Comparison of ENCODE assay signal across 1 cellular context in the genomic region with DNA sequence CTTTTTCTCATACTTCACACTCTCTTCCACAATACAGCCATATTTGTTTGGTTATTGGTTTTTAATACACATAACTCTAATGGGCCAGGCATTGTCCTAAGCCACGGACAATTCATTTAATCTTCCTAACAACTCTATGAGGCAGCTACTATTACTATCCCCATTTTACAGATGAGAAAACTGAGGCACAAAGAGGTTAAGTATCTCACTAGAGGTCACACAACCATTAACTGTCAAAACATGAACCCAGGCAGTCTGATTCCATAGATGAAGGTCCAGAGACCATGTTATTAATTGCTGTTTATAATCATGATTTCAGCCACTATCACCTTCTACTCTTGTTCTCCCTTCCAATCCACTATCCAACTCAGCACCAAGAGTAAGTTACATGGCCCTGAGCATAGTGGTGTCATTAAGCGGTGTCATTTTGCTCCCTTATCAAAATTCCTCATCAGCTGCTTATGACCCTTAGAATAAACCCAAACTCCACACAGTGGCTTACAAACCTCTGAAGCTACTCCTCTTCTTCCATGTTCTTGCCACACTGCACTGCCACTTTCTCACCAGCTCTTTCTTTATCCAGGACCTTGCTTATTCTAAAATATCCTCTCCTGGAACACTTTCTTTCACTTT.
TF ChIP-seq lines count a peak whose summit lies in the region.

No MANE protein-coding gene starts in this region.

TF ChIP-seq in GM12878, 131 proteins besides CTCF, POLR2A, EP300 and RAD21:
- TF ChIP-seq, protein P1, sequence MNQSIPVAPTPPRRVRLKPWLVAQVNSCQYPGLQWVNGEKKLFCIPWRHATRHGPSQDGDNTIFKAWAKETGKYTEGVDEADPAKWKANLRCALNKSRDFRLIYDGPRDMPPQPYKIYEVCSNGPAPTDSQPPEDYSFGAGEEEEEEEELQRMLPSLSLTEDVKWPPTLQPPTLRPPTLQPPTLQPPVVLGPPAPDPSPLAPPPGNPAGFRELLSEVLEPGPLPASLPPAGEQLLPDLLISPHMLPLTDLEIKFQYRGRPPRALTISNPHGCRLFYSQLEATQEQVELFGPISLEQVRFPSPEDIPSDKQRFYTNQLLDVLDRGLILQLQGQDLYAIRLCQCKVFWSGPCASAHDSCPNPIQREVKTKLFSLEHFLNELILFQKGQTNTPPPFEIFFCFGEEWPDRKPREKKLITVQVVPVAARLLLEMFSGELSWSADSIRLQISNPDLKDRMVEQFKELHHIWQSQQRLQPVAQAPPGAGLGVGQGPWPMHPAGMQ (IDR thresholded peaks at IDR 0.05; ENCODE audit: borderline replicate concordance), result no peak
- no peak for TF ChIP-seq YY1 (IDR thresholded peaks at IDR 0.05; ENCODE audit: low read depth, low read length)
- TF ChIP-seq TCF3 (IDR thresholded peaks at IDR 0.05; ENCODE audit: borderline replicate concordance, insufficient read depth, low read depth, low read length), result no peak
- TF ChIP-seq, protein P2, sequence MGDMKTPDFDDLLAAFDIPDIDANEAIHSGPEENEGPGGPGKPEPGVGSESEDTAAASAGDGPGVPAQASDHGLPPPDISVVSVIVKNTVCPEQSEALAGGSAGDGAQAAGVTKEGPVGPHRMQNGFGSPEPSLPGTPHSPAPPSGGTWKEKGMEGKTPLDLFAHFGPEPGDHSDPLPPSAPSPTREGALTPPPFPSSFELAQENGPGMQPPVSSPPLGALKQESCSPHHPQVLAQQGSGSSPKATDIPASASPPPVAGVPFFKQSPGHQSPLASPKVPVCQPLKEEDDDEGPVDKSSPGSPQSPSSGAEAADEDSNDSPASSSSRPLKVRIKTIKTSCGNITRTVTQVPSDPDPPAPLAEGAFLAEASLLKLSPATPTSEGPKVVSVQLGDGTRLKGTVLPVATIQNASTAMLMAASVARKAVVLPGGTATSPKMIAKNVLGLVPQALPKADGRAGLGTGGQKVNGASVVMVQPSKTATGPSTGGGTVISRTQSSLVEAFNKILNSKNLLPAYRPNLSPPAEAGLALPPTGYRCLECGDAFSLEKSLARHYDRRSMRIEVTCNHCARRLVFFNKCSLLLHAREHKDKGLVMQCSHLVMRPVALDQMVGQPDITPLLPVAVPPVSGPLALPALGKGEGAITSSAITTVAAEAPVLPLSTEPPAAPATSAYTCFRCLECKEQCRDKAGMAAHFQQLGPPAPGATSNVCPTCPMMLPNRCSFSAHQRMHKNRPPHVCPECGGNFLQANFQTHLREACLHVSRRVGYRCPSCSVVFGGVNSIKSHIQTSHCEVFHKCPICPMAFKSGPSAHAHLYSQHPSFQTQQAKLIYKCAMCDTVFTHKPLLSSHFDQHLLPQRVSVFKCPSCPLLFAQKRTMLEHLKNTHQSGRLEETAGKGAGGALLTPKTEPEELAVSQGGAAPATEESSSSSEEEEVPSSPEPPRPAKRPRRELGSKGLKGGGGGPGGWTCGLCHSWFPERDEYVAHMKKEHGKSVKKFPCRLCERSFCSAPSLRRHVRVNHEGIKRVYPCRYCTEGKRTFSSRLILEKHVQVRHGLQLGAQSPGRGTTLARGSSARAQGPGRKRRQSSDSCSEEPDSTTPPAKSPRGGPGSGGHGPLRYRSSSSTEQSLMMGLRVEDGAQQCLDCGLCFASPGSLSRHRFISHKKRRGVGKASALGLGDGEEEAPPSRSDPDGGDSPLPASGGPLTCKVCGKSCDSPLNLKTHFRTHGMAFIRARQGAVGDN (IDR thresholded peaks at IDR 0.05), result no peak
- TF ChIP-seq, protein P3, sequence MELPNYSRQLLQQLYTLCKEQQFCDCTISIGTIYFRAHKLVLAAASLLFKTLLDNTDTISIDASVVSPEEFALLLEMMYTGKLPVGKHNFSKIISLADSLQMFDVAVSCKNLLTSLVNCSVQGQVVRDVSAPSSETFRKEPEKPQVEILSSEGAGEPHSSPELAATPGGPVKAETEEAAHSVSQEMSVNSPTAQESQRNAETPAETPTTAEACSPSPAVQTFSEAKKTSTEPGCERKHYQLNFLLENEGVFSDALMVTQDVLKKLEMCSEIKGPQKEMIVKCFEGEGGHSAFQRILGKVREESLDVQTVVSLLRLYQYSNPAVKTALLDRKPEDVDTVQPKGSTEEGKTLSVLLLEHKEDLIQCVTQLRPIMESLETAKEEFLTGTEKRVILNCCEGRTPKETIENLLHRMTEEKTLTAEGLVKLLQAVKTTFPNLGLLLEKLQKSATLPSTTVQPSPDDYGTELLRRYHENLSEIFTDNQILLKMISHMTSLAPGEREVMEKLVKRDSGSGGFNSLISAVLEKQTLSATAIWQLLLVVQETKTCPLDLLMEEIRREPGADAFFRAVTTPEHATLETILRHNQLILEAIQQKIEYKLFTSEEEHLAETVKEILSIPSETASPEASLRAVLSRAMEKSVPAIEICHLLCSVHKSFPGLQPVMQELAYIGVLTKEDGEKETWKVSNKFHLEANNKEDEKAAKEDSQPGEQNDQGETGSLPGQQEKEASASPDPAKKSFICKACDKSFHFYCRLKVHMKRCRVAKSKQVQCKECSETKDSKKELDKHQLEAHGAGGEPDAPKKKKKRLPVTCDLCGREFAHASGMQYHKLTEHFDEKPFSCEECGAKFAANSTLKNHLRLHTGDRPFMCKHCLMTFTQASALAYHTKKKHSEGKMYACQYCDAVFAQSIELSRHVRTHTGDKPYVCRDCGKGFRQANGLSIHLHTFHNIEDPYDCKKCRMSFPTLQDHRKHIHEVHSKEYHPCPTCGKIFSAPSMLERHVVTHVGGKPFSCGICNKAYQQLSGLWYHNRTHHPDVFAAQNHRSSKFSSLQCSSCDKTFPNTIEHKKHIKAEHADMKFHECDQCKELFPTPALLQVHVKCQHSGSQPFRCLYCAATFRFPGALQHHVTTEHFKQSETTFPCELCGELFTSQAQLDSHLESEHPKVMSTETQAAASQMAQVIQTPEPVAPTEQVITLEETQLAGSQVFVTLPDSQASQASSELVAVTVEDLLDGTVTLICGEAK (IDR thresholded peaks at IDR 0.05; ENCODE audit: borderline replicate concordance), result no peak
- TF ChIP-seq LARP7 (IDR thresholded peaks at IDR 0.05), result no peak
- TF ChIP-seq RAD51 (IDR thresholded peaks at IDR 0.05), result no peak
- TF ChIP-seq MTA3 (IDR thresholded peaks at IDR 0.05; ENCODE audit: borderline replicate concordance, low read length), result no peak
- TF ChIP-seq, protein P4, sequence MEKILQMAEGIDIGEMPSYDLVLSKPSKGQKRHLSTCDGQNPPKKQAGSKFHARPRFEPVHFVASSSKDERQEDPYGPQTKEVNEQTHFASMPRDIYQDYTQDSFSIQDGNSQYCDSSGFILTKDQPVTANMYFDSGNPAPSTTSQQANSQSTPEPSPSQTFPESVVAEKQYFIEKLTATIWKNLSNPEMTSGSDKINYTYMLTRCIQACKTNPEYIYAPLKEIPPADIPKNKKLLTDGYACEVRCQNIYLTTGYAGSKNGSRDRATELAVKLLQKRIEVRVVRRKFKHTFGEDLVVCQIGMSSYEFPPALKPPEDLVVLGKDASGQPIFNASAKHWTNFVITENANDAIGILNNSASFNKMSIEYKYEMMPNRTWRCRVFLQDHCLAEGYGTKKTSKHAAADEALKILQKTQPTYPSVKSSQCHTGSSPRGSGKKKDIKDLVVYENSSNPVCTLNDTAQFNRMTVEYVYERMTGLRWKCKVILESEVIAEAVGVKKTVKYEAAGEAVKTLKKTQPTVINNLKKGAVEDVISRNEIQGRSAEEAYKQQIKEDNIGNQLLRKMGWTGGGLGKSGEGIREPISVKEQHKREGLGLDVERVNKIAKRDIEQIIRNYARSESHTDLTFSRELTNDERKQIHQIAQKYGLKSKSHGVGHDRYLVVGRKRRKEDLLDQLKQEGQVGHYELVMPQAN (conservative IDR thresholded peaks at IDR 0.05), result no peak
- TF ChIP-seq, protein P5, sequence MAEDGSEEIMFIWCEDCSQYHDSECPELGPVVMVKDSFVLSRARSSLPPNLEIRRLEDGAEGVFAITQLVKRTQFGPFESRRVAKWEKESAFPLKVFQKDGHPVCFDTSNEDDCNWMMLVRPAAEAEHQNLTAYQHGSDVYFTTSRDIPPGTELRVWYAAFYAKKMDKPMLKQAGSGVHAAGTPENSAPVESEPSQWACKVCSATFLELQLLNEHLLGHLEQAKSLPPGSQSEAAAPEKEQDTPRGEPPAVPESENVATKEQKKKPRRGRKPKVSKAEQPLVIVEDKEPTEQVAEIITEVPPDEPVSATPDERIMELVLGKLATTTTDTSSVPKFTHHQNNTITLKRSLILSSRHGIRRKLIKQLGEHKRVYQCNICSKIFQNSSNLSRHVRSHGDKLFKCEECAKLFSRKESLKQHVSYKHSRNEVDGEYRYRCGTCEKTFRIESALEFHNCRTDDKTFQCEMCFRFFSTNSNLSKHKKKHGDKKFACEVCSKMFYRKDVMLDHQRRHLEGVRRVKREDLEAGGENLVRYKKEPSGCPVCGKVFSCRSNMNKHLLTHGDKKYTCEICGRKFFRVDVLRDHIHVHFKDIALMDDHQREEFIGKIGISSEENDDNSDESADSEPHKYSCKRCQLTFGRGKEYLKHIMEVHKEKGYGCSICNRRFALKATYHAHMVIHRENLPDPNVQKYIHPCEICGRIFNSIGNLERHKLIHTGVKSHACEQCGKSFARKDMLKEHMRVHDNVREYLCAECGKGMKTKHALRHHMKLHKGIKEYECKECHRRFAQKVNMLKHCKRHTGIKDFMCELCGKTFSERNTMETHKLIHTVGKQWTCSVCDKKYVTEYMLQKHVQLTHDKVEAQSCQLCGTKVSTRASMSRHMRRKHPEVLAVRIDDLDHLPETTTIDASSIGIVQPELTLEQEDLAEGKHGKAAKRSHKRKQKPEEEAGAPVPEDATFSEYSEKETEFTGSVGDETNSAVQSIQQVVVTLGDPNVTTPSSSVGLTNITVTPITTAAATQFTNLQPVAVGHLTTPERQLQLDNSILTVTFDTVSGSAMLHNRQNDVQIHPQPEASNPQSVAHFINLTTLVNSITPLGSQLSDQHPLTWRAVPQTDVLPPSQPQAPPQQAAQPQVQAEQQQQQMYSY (CRISPR knock-in tag; IDR thresholded peaks at IDR 0.05), result no peak
- TF ChIP-seq NRF1 (conservative IDR thresholded peaks at IDR 0.05; ENCODE audit: low read depth, low read length), result no peak
- TF ChIP-seq PAX8 (IDR thresholded peaks at IDR 0.05), result no peak
- no peak for TF ChIP-seq NR2C1 (IDR thresholded peaks at IDR 0.05)
- TF ChIP-seq SMC3 (IDR thresholded peaks at IDR 0.05; ENCODE audit: borderline replicate concordance, low read length), result no peak
- no peak for TF ChIP-seq PML (IDR thresholded peaks at IDR 0.05; ENCODE audit: low read length)
- TF ChIP-seq, protein P6, sequence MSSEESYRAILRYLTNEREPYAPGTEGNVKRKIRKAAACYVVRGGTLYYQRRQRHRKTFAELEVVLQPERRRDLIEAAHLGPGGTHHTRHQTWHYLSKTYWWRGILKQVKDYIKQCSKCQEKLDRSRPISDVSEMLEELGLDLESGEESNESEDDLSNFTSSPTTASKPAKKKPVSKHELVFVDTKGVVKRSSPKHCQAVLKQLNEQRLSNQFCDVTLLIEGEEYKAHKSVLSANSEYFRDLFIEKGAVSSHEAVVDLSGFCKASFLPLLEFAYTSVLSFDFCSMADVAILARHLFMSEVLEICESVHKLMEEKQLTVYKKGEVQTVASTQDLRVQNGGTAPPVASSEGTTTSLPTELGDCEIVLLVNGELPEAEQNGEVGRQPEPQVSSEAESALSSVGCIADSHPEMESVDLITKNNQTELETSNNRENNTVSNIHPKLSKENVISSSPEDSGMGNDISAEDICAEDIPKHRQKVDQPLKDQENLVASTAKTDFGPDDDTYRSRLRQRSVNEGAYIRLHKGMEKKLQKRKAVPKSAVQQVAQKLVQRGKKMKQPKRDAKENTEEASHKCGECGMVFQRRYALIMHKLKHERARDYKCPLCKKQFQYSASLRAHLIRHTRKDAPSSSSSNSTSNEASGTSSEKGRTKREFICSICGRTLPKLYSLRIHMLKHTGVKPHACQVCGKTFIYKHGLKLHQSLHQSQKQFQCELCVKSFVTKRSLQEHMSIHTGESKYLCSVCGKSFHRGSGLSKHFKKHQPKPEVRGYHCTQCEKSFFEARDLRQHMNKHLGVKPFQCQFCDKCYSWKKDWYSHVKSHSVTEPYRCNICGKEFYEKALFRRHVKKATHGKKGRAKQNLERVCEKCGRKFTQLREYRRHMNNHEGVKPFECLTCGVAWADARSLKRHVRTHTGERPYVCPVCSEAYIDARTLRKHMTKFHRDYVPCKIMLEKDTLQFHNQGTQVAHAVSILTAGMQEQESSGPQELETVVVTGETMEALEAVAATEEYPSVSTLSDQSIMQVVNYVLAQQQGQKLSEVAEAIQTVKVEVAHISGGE (CRISPR knock-in tag; IDR thresholded peaks at IDR 0.05), result no peak
- TF ChIP-seq, protein P7, sequence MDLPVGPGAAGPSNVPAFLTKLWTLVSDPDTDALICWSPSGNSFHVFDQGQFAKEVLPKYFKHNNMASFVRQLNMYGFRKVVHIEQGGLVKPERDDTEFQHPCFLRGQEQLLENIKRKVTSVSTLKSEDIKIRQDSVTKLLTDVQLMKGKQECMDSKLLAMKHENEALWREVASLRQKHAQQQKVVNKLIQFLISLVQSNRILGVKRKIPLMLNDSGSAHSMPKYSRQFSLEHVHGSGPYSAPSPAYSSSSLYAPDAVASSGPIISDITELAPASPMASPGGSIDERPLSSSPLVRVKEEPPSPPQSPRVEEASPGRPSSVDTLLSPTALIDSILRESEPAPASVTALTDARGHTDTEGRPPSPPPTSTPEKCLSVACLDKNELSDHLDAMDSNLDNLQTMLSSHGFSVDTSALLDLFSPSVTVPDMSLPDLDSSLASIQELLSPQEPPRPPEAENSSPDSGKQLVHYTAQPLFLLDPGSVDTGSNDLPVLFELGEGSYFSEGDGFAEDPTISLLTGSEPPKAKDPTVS (IDR thresholded peaks at IDR 0.05; ENCODE audit: low read depth, low read length), result no peak
- no peak for TF ChIP-seq BACH1 (IDR thresholded peaks at IDR 0.05; ENCODE audit: borderline replicate concordance)
- no peak for TF ChIP-seq TBL1XR1 (IDR thresholded peaks at IDR 0.05; ENCODE audit: low read depth, low read length)
- TF ChIP-seq SMAD5 (IDR thresholded peaks at IDR 0.05; ENCODE audit: low read depth), result no peak
